Comparison of ENCODE assay signal across 8 cellular contexts in genomic region chr12:22459872-22460490, GRCh38.
DNase-seq lines count a peak whose midpoint lies in the region; ATAC-seq and TF ChIP-seq lines count a peak whose summit lies in the region.

No MANE protein-coding gene starts in this region.

- TF ChIP-seq RAD21 in Ishikawa (IDR thresholded peaks at IDR 0.05; ENCODE audit: low read depth), result peak; percentile 42; the same call in 1 of the 2 replicates

- peak overlapping the region in 1 of 6 donors; percentile 29 for H3K27ac Mint-ChIP-seq in naive B cell

- no peaks in the 10 kb centered on the region for H3K27me3 Mint-ChIP-seq in naive B cell

- no peak overlapping the region for H3K4me3 Mint-ChIP-seq in naive B cell

- H3K36me3 Mint-ChIP-seq in naive B cell, result no peaks in the 10 kb centered on the region

- peak; percentile 62 for ATAC-seq in GM18873 (IDR thresholded peaks at IDR 0.05; ENCODE audit: low FRiP score, unreplicated experiment)
- peak; percentile 48 to 64 for ATAC-seq in naive B cell (ENCODE audit: low read depth in 2 of 2)

- H3K9me3 Mint-ChIP-seq in naive B cell, result no peaks in the 10 kb centered on the region

- TF ChIP-seq CTCF in epithelial cell of esophagus (IDR thresholded peaks at IDR 0.05; ENCODE audit: insufficient read depth, low read depth, low read length, missing control alignments), result peak; percentile 67

- DNase-seq in COLO829 (ENCODE audit: low spot score), result peak; percentile 31
- DNase-seq in RPMI8226, result peak; percentile 65
- DNase-seq in epithelial cell of esophagus (ENCODE audit: low read depth), result peak; percentile 61
- peak; percentile 18 for DNase-seq in naive B cell
- no peak for DNase-seq in stimulated activated CD4-positive, alpha-beta T cell treated with anti-CD3 and anti-CD28 coated beads, Interleukin-4, amount 100 ng/mL, for 4 hours
- no peak for DNase-seq in nucleus accumbens (lab: John Stamatoyannopoulos, UW)

- H3K4me3 ChIP-seq in epithelial cell of esophagus (ENCODE audit: low read length), result no peak overlapping the region

- peaks cover 4 to 9% (median 7%) of the 10 kb centered on the region in 3 donors for H3K4me1 Mint-ChIP-seq in naive B cell

- no peak for TF ChIP-seq EP300 in Ishikawa (IDR thresholded peaks at IDR 0.05; ENCODE audit: borderline replicate concordance)

TF ChIP-seq in Ishikawa, 13 proteins besides CTCF, POLR2A, EP300 and RAD21:
- no peak for TF ChIP-seq NFIC (IDR thresholded peaks at IDR 0.05)
- no peak for TF ChIP-seq TEAD4 (IDR thresholded peaks at IDR 0.05)
- TF ChIP-seq CREB1 (IDR thresholded peaks at IDR 0.05; ENCODE audit: low read depth), result no peak
- TF ChIP-seq MAX (IDR thresholded peaks at IDR 0.05), result no peak
- TF ChIP-seq YY1 (IDR thresholded peaks at IDR 0.05; ENCODE audit: low read depth), result no peak
- no peak for TF ChIP-seq EGR1 (IDR thresholded peaks at IDR 0.05)
- TF ChIP-seq REST (IDR thresholded peaks at IDR 0.05; ENCODE audit: low read depth), result no peak
- no peak for TF ChIP-seq CEBPB (IDR thresholded peaks at IDR 0.05)

Comparison
In these comparisons a context has a peak if more than half of its experiments do, and no peak if none do; other contexts are left out.
1. DNase-seq: peak in COLO829 (single experiment), RPMI8226 (single experiment), epithelial cell of esophagus (single experiment) and naive B cell (single experiment); none in stimulated activated CD4-positive, alpha-beta T cell treated with anti-CD3 and anti-CD28 coated beads, Interleukin-4, amount 100 ng/mL, for 4 hours (0 of 2) and nucleus accumbens (0 of 56).